8 cellular contexts compared by ENCODE assay signal in the genomic region with DNA sequence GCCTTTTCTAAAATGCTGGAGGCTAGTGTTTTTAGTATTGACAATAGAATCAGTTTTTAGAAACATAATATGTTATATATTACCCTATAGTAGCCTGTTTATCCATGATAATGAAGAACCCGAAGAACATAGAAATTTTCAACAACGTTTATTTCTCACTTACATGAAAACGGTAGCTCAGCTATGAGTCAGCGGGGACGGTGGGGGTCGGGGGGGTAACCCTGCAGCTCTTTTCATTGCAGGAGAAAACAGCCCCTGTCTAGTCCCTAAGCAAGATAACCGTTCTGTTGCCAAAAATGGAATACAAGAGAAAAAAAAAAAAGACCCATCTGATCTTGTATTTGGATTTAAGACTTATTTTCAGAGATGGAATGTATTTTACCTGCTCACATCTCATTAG.
"Had no signal": no experiment of that assay in that cellular context is flagged by ENCODE, and none has a peak within 500 bp of the region (broad histone marks: within the 10 kb centered on the region; RNA-seq: fewer than 3 reads in every experiment).

No MANE protein-coding gene starts in this region.

- ATAC-seq: GM12878 had no signal

- DNase-seq: GDM1, GF-D8 had no signal

- FAIRE-seq: G401.6, GM12878, GM12891, GM12892, GM18507, GM19239 had no signal

- H3K4me3 ChIP-seq: GM12878 had no signal
